ENCODE assay signal across 15 cellular contexts in the genomic region with DNA sequence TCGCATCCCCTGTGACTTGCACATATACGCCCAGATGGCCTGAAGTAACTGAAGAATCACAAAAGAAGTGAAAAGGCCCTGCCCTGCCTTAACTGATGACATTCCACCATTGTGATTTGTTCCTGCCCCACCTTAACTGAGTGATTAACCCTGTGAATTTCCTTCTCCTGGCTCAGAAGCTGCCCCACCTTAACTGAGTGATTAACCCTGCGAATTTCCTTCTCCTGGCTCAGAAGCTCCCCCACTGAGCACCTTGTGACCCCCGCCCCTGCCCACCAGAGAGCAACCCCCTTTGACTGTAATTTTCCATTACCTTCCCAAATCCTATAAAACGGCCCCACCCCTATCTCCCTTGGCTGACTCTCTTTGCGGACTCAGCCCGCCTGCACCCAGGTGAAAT. TPM values are rescaled to one million over a fixed set of nuclear protein-coding genes. Genes with fewer than 3 reads are reported as not detected.
"Had no signal": no experiment of that assay in that cellular context is flagged by ENCODE, and none has a peak within 500 bp of the region (broad histone marks: within the 10 kb centered on the region; RNA-seq: fewer than 3 reads in every experiment).

No MANE protein-coding gene starts in this region.

RNA-seq across cellular contexts. Expression of gene ABHD12B, which starts 24.6 kb away (rescaled TPM):
- total RNA-seq: activated B cell treated with CpG ODN at 0.5 μM for 24 hours; activated CD4-positive, alpha-beta memory T cell treated with anti-CD3 and anti-CD28 coated beads for 36 hours; activated naive CD4-positive, alpha-beta T cell treated with anti-CD3 and anti-CD28 coated beads for 36 hours; activated naive CD4-positive, alpha-beta T cell treated with anti-CD3 and anti-CD28 coated beads, Interleukin-2, amount 50 U/mL, for 72 hours; activated T-cell treated with anti-CD3 and anti-CD28 coated beads, Interleukin-2, amount 50 U/mL, for 4 hours; activated T-helper 1 cell treated with anti-CD3 and anti-CD28 coated beads, Interleukin-12 subunit alpha, Interleukin-12 subunit beta, Interleukin-2, Interleukin-4 antibody, amounts not matched to agents 30 ng/mL and 10 ng/mL and 1 ng/mL, durations not matched to agents 14 hours and 24 hours and 36 hours; astrocyte; body of pancreas; breast epithelium; K562; M059J; Right ventricle myocardium inferior; SK-MEL-5; T-cell; T-helper 17 cell had no signal
- polyA plus RNA-seq: K562 had no signal

RNA-seq across cellular contexts. Expression of gene PYGL, which starts 47.9 kb away (rescaled TPM):
- total RNA-seq: activated B cell treated with CpG ODN at 0.5 μM for 24 hours had no signal
